In the genomic region with DNA sequence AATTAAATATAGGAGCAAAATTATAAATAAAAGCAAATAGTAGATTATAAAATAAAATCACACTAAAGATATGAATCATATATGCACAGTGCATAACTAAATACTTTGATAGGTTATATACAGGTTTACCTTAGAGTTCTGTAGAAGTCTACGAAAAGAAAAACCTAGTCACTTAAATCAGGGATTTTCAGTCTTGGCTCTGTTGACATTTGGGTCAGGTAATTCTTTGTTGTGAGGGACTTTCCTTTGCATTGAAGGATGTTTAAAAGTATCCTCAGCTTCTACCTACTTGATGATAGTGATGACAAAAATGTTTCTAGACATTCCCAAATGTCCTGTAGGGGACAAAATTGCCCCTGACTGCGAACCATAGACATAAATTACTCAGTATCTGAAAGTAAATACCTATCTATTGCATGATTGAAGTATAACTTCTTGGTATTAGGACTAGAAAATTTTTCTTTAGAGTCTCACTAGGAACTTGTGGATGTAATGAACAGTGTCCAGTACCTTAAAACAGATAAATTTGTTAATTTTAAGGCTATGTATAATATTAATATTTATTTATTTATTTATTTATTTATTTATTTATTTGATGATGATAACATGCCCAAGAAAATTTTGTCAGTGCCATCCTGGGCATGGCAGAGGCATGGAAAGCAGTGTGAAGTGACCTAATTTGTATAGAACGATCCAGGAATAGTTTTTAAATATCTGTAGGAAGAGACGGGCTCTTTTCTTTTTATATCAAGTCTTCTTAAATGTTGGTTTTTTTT, we compare ENCODE assay signal across 22 cellular contexts.
"Had no signal": no experiment of that assay in that cellular context is flagged by ENCODE, and none has a peak within 500 bp of the region (broad histone marks: within the 10 kb centered on the region; RNA-seq: fewer than 3 reads in every experiment).

No MANE protein-coding gene starts in this region.

- H3K9me3 ChIP-seq: esophagus muscularis mucosa, gastrocnemius medialis, heart right ventricle, left lung, lower lobe of right lung, mucosa of descending colon had no signal

- H3K4me1 ChIP-seq: esophagus muscularis mucosa, foreskin keratinocyte, gastrocnemius medialis, heart right ventricle, lower lobe of right lung had no signal

- DNase-seq: dermis blood vessel endothelial cell; dorsolateral prefrontal cortex; effector CD4-positive, alpha-beta T cell; effector memory CD4-positive, alpha-beta T cell; foreskin keratinocyte; gastrocnemius medialis; glutamatergic neuron; head of caudate nucleus; heart right ventricle; hippocampal formation; left cardiac atrium; left lung; left ventricle myocardium superior; lower lobe of right lung; mesenchymal stem cell; mucosa of descending colon had no signal

- FAIRE-seq: colon, endothelial cell of umbilical vein, islet of Langerhans, keratinocyte had no signal

- H3K27me3 ChIP-seq: dorsolateral prefrontal cortex, esophagus muscularis mucosa, foreskin keratinocyte, gastrocnemius medialis, heart right ventricle, left lung had no signal

- H3K4me3 ChIP-seq: coronary artery, dorsolateral prefrontal cortex, esophagus muscularis mucosa, gastrocnemius medialis, heart right ventricle, left lung, lower lobe of right lung, mucosa of descending colon had no signal

- H3K27ac ChIP-seq: coronary artery, dorsolateral prefrontal cortex, esophagus muscularis mucosa, foreskin keratinocyte, gastrocnemius medialis, heart right ventricle, left lung, lower lobe of right lung had no signal

- ATAC-seq: foreskin keratinocyte, gastrocnemius medialis, heart right ventricle, left cardiac atrium, left lung, left ventricle myocardium superior, lower lobe of right lung, mucosa of descending colon had no signal
